Comparison of ENCODE assay signal across 10 cellular contexts in the genomic region with DNA sequence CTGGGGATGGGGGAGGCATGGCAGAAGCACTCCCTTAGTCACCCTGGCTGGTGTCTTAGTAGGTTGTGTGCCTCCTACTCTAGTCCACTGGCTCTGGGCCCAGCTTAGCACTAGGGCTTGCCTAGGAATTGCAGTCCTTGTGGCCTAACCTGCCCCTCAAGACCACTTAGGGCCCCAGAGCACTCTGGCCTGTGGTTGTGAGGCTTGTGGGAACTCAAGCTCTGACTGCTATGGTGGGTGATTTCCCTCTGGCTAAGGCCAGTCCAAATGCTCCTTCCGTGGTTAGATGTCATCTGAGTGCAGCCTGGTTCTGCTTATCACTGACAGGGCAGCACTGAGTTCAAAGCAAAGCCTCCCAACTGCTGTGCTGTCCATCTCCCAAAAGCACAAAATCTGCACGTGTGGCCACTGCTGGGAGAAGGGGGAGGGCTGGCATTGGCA. TPM values are rescaled to one million over a fixed set of nuclear protein-coding genes. Genes with fewer than 3 reads are reported as not detected.
DNase-seq lines count a peak whose midpoint lies in the region; ATAC-seq and TF ChIP-seq lines count a peak whose summit lies in the region.
"Had no signal": no experiment of that assay in that cellular context is flagged by ENCODE, and none has a peak within 500 bp of the region (broad histone marks: within the 10 kb centered on the region; RNA-seq: fewer than 3 reads in every experiment).

No MANE protein-coding gene starts in this region.

- H3K36me3 ChIP-seq in Loucy (ENCODE audit: insufficient read depth, low read length) = no peaks in the 10 kb centered on the region
- H3K36me3 ChIP-seq: SJSA1 had no signal

- peak overlapping the region; percentile 9 for H3K4me2 ChIP-seq in Loucy (ENCODE audit: low read depth, low read length, poor library complexity, severe bottlenecking)

- H3K4me3 ChIP-seq in Loucy (ENCODE audit: low read length, poor library complexity, severe bottlenecking) (no peak overlapping the region), fibroblast of mammary gland (ENCODE audit: control insufficient read depth, low read depth, low read length) (no peak overlapping the region)
- H3K4me3 ChIP-seq: SJSA1 had no signal

- peaks cover 12% of the 10 kb centered on the region for H3K4me1 Mint-ChIP-seq in progenitor cell of endocrine pancreas (ENCODE audit: low read depth)
- H3K4me1 Mint-ChIP-seq in activated T-helper 17 cell treated with anti-CD3 and anti-CD28 coated beads, Interleukin-2, amount 50 U/mL, for 72 hours = no peaks in the 10 kb centered on the region

- H3K9me3 ChIP-seq in Loucy (ENCODE audit: insufficient read depth, low read depth, low read length) = no peaks in the 10 kb centered on the region
- H3K9me3 ChIP-seq: SJSA1 had no signal

- peaks cover 20% of the 10 kb centered on the region for H3K36me3 Mint-ChIP-seq in progenitor cell of endocrine pancreas (ENCODE audit: insufficient read depth)
- H3K36me3 Mint-ChIP-seq in activated T-helper 17 cell treated with anti-CD3 and anti-CD28 coated beads, Interleukin-2, amount 50 U/mL, for 72 hours (ENCODE audit: low read depth) = no peaks in the 10 kb centered on the region

- H3K9ac ChIP-seq in Loucy (ENCODE audit: low read depth, low read length, poor library complexity, severe bottlenecking) = no peak overlapping the region

- H3K9me3 Mint-ChIP-seq in progenitor cell of endocrine pancreas (ENCODE audit: low read depth) = peaks cover 17% of the 10 kb centered on the region
- no peaks in the 10 kb centered on the region for H3K9me3 Mint-ChIP-seq in activated T-helper 17 cell treated with anti-CD3 and anti-CD28 coated beads, Interleukin-2, amount 50 U/mL, for 72 hours

- H3K9me2 ChIP-seq in Loucy (replicated peaks; ENCODE audit: low read depth, low read length) = no peaks in the 10 kb centered on the region

- no peaks in the 10 kb centered on the region for H3F3A ChIP-seq in Loucy (ENCODE audit: low read depth)

- H3K27ac Mint-ChIP-seq in progenitor cell of endocrine pancreas = peak overlapping the region; percentile 54
- H3K27ac Mint-ChIP-seq in activated T-helper 17 cell treated with anti-CD3 and anti-CD28 coated beads, Interleukin-2, amount 50 U/mL, for 72 hours = no peak overlapping the region
- H3K27ac Mint-ChIP-seq: activated T-cell treated with anti-CD3 and anti-CD28 coated beads, Interleukin-2, amount 50 U/mL, for 24 hours had no signal

- DNase-seq in fibroblast of mammary gland (ENCODE audit: low read depth) (peak; percentile 42), progenitor cell of endocrine pancreas (ENCODE audit: low spot score, unreplicated experiment) (no peak), DMS153 (lab: John Stamatoyannopoulos, UW) (no peak), COLO829 (ENCODE audit: low spot score) (no peak)
- DNase-seq: activated T-cell treated with anti-CD3 and anti-CD28 coated beads, Interleukin-2, amount 50 U/mL, for 24 hours had no signal

- H3K79me2 ChIP-seq in Loucy (ENCODE audit: insufficient read depth, low read length) = no peaks in the 10 kb centered on the region

- ATAC-seq in GM19463 (IDR thresholded peaks at IDR 0.05; ENCODE audit: unreplicated experiment) (peak; percentile 53), HG02642 (IDR thresholded peaks at IDR 0.05; ENCODE audit: poor library complexity, unreplicated experiment) (no peak)
- no peak for ATAC-seq in activated T-helper 17 cell treated with anti-CD3 and anti-CD28 coated beads, Interleukin-2, amount 50 U/mL, for 72 hours (replicated peaks)

- H2AFZ ChIP-seq in Loucy (ENCODE audit: low read length) = peak overlapping the region; percentile 53; the same call in 1 of the 2 replicates

- H3K27me3 ChIP-seq in Loucy (ENCODE audit: insufficient read depth, low read length, poor library complexity, severe bottlenecking) = no peaks in the 10 kb centered on the region
- H3K27me3 ChIP-seq: SJSA1 had no signal

- H3K27me3 Mint-ChIP-seq in progenitor cell of endocrine pancreas = no peaks in the 10 kb centered on the region
- peaks cover 16% of the 10 kb centered on the region for H3K27me3 Mint-ChIP-seq in activated T-helper 17 cell treated with anti-CD3 and anti-CD28 coated beads, Interleukin-2, amount 50 U/mL, for 72 hours

- no peaks in the 10 kb centered on the region for H4K20me1 ChIP-seq in Loucy (ENCODE audit: insufficient read depth, low read length, poor library complexity, severe bottlenecking)

- TF ChIP-seq CTCF in Loucy (conservative IDR thresholded peaks at IDR 0.05; ENCODE audit: low read length) = no peak
- no peak for TF ChIP-seq CTCF in fibroblast of mammary gland (conservative IDR thresholded peaks at IDR 0.05; ENCODE audit: control insufficient read depth, insufficient read depth, low read depth, low read length)
- TF ChIP-seq CTCF in progenitor cell of endocrine pancreas (IDR thresholded peaks at IDR 0.05; ENCODE audit: unreplicated experiment) = no peak

- H3K4me3 Mint-ChIP-seq in progenitor cell of endocrine pancreas (ENCODE audit: low read depth) = no peak overlapping the region
- H3K4me3 Mint-ChIP-seq in activated T-helper 17 cell treated with anti-CD3 and anti-CD28 coated beads, Interleukin-2, amount 50 U/mL, for 72 hours = no peak overlapping the region
- H3K4me3 Mint-ChIP-seq: activated T-cell treated with anti-CD3 and anti-CD28 coated beads, Interleukin-2, amount 50 U/mL, for 24 hours had no signal

- H3K4me1 ChIP-seq in Loucy (ENCODE audit: insufficient read depth, low read length, poor library complexity, severe bottlenecking) = peaks cover 23% of the 10 kb centered on the region

RNA-seq across cellular contexts. Expression of a gene that starts 20.2 kb away (rescaled TPM):
- 83.8 and 85.6 TPM in 2 replicates for total RNA-seq in progenitor cell of endocrine pancreas
- under 1 TPM; 0.21 to 0.32 TPM for total RNA-seq in activated T-helper 17 cell treated with anti-CD3 and anti-CD28 coated beads, Interleukin-2, amount 50 U/mL, for 72 hours

Comparison
In these comparisons a context has a peak if more than half of its experiments do, and no peak if none do; other contexts are left out.
1. RNA of a gene that starts 20.2 kb away (total RNA-seq): 83.8 to 85.6 TPM in progenitor cell of endocrine pancreas; 0.21 to 0.32 TPM in activated T-helper 17 cell treated with anti-CD3 and anti-CD28 coated beads, Interleukin-2, amount 50 U/mL, for 72 hours; every median in the first group is over 10 times any median in the second.